In the genomic region with DNA sequence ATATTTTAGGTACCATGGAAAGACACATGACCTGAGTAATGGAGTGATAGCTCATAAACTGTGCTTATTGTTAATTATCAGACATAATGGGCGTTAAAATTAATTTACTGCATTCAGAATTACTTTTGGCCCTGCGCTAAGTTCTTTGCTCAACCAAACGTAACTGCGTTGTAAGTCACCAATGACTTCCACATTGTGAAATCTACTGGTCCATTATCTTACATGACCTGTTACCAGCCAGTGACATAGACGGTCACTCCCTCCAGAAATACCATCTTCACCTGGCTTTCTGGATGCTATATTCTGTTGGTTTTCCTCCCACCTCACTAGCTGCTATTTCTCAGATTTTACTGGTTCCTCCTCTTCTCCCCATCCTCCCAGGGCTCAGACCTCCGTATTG, we compare ENCODE assay signal across 34 cellular contexts. TPM values are rescaled to one million over a fixed set of nuclear protein-coding genes. Genes with fewer than 3 reads are reported as not detected.
"Had no signal": no experiment of that assay in that cellular context is flagged by ENCODE, and none has a peak within 500 bp of the region (broad histone marks: within the 10 kb centered on the region; RNA-seq: fewer than 3 reads in every experiment).

No MANE protein-coding gene starts in this region.

- FAIRE-seq: islet of Langerhans, urothelium cell line had no signal

- DNase-seq: colonic mucosa; effector CD8-positive, alpha-beta T cell; endodermal cell; foreskin fibroblast; gastrocnemius medialis; head of caudate nucleus; left cardiac atrium; mesenchymal stem cell; mucosa of descending colon; naive B cell; nucleus accumbens; ovary; psoas muscle; spleen; stimulated activated CD4-positive, alpha-beta T cell treated with anti-CD3 and anti-CD28 coated beads, Interleukin-4, amount 100 ng/mL, for 4 hours; stimulated activated naive B cell treated with anti-CD40 and anti-IgM and Interleukin-4, amounts not matched to agents 10 μg/mL and 1 μg/mL and 100 μg/mL, for 72 hours; upper lobe of left lung had no signal

- H2AFZ ChIP-seq: neural progenitor cell had no signal

- H3K9ac ChIP-seq: neural progenitor cell had no signal

- H3K4me3 ChIP-seq: colonic mucosa, gastrocnemius medialis, left lung, mucosa of descending colon, neural progenitor cell, ovary, psoas muscle, skin epidermis, spleen, thoracic aorta, tibial nerve, upper lobe of left lung had no signal

- H3K4me1 ChIP-seq: colonic mucosa, neural progenitor cell, psoas muscle had no signal

- H3K4me2 ChIP-seq: neural progenitor cell had no signal

- H3K27ac ChIP-seq: colonic mucosa, epithelial cell of prostate, gastrocnemius medialis, left lung, neural progenitor cell, ovary, psoas muscle, skin epidermis, spleen, thoracic aorta, tibial nerve, upper lobe of left lung had no signal

- H3K36me3 ChIP-seq: colonic mucosa, gastrocnemius medialis, left lung, neural progenitor cell, ovary, spleen, thoracic aorta, tibial nerve, upper lobe of left lung had no signal

- H3K27me3 ChIP-seq: colonic mucosa, gastrocnemius medialis, ovary, tibial nerve, upper lobe of left lung had no signal

- ATAC-seq: esophagus mucosa; gastrocnemius medialis; left cardiac atrium; left lung; mucosa of descending colon; natural killer cell treated with Interleukin-12 subunit alpha and Interleukin-12 subunit beta and Interleukin-15 and Interleukin-18, amount 100 ng/mL, for 72 hours; psoas muscle; right cardiac atrium; stimulated activated naive B cell treated with anti-CD40 and anti-IgM and Interleukin-4, amounts not matched to agents 10 μg/mL and 1 μg/mL and 100 μg/mL, for 72 hours had no signal

- H3K9me3 ChIP-seq: colonic mucosa, gastrocnemius medialis, left lung, mucosa of descending colon, ovary, psoas muscle, spleen, thoracic aorta, tibial nerve, upper lobe of left lung had no signal

RNA-seq across cellular contexts. Expression of a gene that starts 21.2 kb away (rescaled TPM):
- total RNA-seq: chondrocyte; colonic mucosa; esophagus mucosa; gastrocnemius medialis; glomerular endothelial cell; kidney epithelial cell; left cardiac atrium; left lung; lung microvascular endothelial cell; mucosa of descending colon; natural killer cell treated with Interleukin-12 subunit alpha and Interleukin-12 subunit beta and Interleukin-15 and Interleukin-18, amount 100 ng/mL, for 72 hours; psoas muscle; renal cortical epithelial cell; right cardiac atrium; thoracic aorta had no signal
- polyA plus RNA-seq: psoas muscle, right cardiac atrium had no signal

RNA-seq across cellular contexts. Expression of a gene that starts 34.4 kb away (rescaled TPM):
- total RNA-seq: chondrocyte; colonic mucosa; endodermal cell; gastrocnemius medialis; glomerular endothelial cell; kidney epithelial cell; left cardiac atrium; left lung; lung microvascular endothelial cell; mesothelial cell of epicardium; mucosa of descending colon; natural killer cell treated with Interleukin-12 subunit alpha and Interleukin-12 subunit beta and Interleukin-15 and Interleukin-18, amount 100 ng/mL, for 72 hours; ovary; psoas muscle; renal cortical epithelial cell; right cardiac atrium; spleen; thoracic aorta; tibial nerve; upper lobe of left lung had no signal
- polyA plus RNA-seq: ovary, psoas muscle, right cardiac atrium had no signal
